In the genomic region with DNA sequence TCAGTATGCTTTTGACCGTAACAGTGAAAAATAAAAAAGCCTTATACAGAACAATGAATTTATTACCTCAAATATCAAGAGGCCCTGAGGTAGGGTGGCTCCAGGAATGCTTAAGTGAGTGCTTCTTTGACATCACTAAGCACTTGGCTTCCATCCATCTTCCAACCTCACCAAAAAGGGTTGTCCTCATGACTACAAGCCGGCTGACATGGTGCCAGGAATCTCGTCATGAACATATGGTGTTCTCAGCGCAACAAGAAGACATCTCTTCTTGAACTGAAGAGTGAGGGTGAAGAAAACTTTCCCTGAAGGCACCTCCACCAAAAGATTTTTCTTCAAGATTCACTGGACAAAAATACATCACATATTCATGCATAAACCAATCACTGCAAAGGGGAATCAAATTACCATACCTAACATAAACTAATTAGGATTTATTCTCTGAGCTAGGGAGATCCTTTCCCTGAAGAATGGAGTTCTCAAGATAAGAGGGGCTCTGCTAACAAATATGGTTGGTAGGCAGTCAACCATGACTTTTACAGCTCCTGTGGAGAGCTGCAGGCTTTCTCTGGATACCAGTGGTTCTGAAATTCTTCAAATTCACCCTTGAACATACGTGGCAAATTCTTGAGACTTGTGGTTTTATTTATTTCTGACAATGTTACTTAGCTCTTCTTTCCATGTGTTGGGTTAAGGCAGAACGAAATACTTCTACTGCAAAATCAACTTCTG, we compare ENCODE assay signal across 20 cellular contexts. TPM values are rescaled to one million over a fixed set of nuclear protein-coding genes. Genes with fewer than 3 reads are reported as not detected.
DNase-seq lines count a peak whose midpoint lies in the region; ATAC-seq and TF ChIP-seq lines count a peak whose summit lies in the region.
"Had no signal": no experiment of that assay in that cellular context is flagged by ENCODE, and none has a peak within 500 bp of the region (broad histone marks: within the 10 kb centered on the region; RNA-seq: fewer than 3 reads in every experiment).

No MANE protein-coding gene starts in this region.

- ATAC-seq in GM18870 (IDR thresholded peaks at IDR 0.05; ENCODE audit: unreplicated experiment), result no peak
- ATAC-seq in GM19023 (IDR thresholded peaks at IDR 0.05; ENCODE audit: unreplicated experiment), result no peak
- no peak for ATAC-seq in right lobe of liver
- ATAC-seq: left ventricle myocardium superior, Panc1 had no signal

- no peaks in the 10 kb centered on the region for H3K79me2 ChIP-seq in GM23248 (ENCODE audit: insufficient read depth)

- H3K4me2 ChIP-seq in GM23248 (ENCODE audit: unreplicated experiment), result no peak overlapping the region

- peaks cover 14% of the 10 kb centered on the region; the same call in 1 of the 2 replicates for H3K27me3 ChIP-seq in GM23248 (replicated peaks; ENCODE audit: insufficient read depth)
- H3K27me3 ChIP-seq in dorsolateral prefrontal cortex, result peaks cover 0 to 8% (median 0%) of the 10 kb centered on the region in 45 donors
- no peaks in the 10 kb centered on the region for H3K27me3 ChIP-seq in right lobe of liver

- H3K4me3 ChIP-seq in GM23248 (no peak overlapping the region), dorsolateral prefrontal cortex (no peak overlapping the region), right lobe of liver (no peak overlapping the region)

- H3K4me1 ChIP-seq in GM23248 (ENCODE audit: insufficient read depth) (0 out of 2 replicates have a peak, but pooled peaks cover 3% of the 10 kb centered on the region), right lobe of liver (peaks cover 0 to 6% (median 0%) of the 10 kb centered on the region in 4 donors)

- H2AFZ ChIP-seq in GM23248, result no peak overlapping the region

- intact Hi-C loops in dorsolateral prefrontal cortex (cut with DNase I), result no loop called here
- intact Hi-C loops in right lobe of liver (cut with DNase I), result no loop called here

- H3K9me2 ChIP-seq in GM23248 (ENCODE audit: insufficient read depth), result no peaks in the 10 kb centered on the region

- DNase-seq in GM23248, result peak; percentile 82
- DNase-seq in NCI-H446 (lab: John Stamatoyannopoulos, UW), result peak; percentile 82 to 96
- peak in 8 of 10 donors; percentile 14 to 66 (median 42) for DNase-seq in dorsolateral prefrontal cortex
- DNase-seq in renal cortical epithelial cell (ENCODE audit: low read depth), result peak; percentile 65
- no peak for DNase-seq in right lobe of liver
- DNase-seq: activated CD4-positive, alpha-beta T cell treated with anti-CD3 and anti-CD28 coated beads for 1 hour; activated CD8-positive, alpha-beta memory T cell treated with anti-CD3 and anti-CD28 coated beads, Interleukin-2, amount 50 U/mL, for 4 hours; activated naive CD4-positive, alpha-beta T cell treated with anti-CD3 and anti-CD28 coated beads, Interleukin-2, amount 10 ng/mL, durations not matched to agents 7 days and 5 days; CD4-positive, CD25-positive, alpha-beta regulatory T cell; central memory CD4-positive, alpha-beta T cell; hippocampal formation; left ventricle myocardium superior; naive B cell; NCI-H1105; NCI-H510A treated with DMSO at 0.1 percent for 48 hours; retina; stimulated activated CD4-positive, alpha-beta T cell treated with anti-CD3 and anti-CD28 coated beads, Interleukin-2, amount 100 ng/mL, for 48 hours had no signal

- no peak overlapping the region for H3K9ac ChIP-seq in GM23248

- H3K9me3 ChIP-seq in GM23248 (ENCODE audit: low read depth) (no peaks in the 10 kb centered on the region), right lobe of liver (no peaks in the 10 kb centered on the region)

- no peak for TF ChIP-seq CTCF in dorsolateral prefrontal cortex (IDR thresholded peaks at IDR 0.05 in 54 of 56, conservative IDR thresholded peaks at IDR 0.05 in 2 of 56; ENCODE audit: low read depth in 1 of 56, partially characterized antibody in 56 of 56)
- TF ChIP-seq CTCF in right lobe of liver (IDR thresholded peaks at IDR 0.05), result no peak

- no peaks in the 10 kb centered on the region for H4K20me1 ChIP-seq in GM23248 (ENCODE audit: insufficient read depth)

- no peak for TF ChIP-seq POLR2A in right lobe of liver (IDR thresholded peaks at IDR 0.05)

- 0 out of 2 replicates have a peak, but pooled peaks cover 6% of the 10 kb centered on the region for H3F3A ChIP-seq in GM23248 (ENCODE audit: insufficient read depth)

- H3K36me3 ChIP-seq in GM23248 (ENCODE audit: low read depth) (no peaks in the 10 kb centered on the region), right lobe of liver (peaks cover 0 to 50% (median 12%) of the 10 kb centered on the region in 4 donors)

- WGBS in GM23248 (ENCODE audit: low coverage in 1 of 2, low lambda C conversion rate in 2 of 2, missing lambda C conversion rate in 2 of 2), 2 experiments, result 29 to 30% methylated on average over 6 of the region's 6 CpGs
- 74% methylated on average over 6 of the region's 6 CpGs for WGBS in right lobe of liver (ENCODE audit: insufficient coverage, low coverage, low lambda C conversion rate, missing lambda C conversion rate)

- in situ Hi-C loops in GM23248 (cut with MboI), result no loop called here

- H3K27ac ChIP-seq in GM23248 (no peak overlapping the region), dorsolateral prefrontal cortex (no peak overlapping the region), right lobe of liver (no peak overlapping the region)

RNA-seq across cellular contexts. Expression of gene AGXT2, which starts 49.5 kb away (rescaled TPM):
- not detected in 2 replicates for total RNA-seq in GM23248 (2014; rRNA removed; shearing (Covaris generic))
- polyA plus RNA-seq in GM23248 (2016; fragmentation: Nextera tagmentation; extraction: Ambion mirVana), result not detected in 2 replicates
- total RNA-seq in dorsolateral prefrontal cortex (not detected), renal cortical epithelial cell (0.20 TPM in 1 of 2 replicates, not detected in the other), right lobe of liver (10 to 100 TPM; 24.7 to 88.2 (median 55.8) TPM)
- total RNA-seq: CD4-positive, CD25-positive, alpha-beta regulatory T cell; left ventricle myocardium superior had no signal
- polyA plus RNA-seq: CD4-positive, CD25-positive, alpha-beta regulatory T cell had no signal

Comparison
In these comparisons a context has a peak if more than half of its experiments do, and no peak if none do; other contexts are left out.
1. DNase-seq: peak in GM23248 (single experiment), NCI-H446 (2 of 2), dorsolateral prefrontal cortex (8 of 10) and renal cortical epithelial cell (single experiment); none in right lobe of liver (0 of 3).
2. RNA of gene AGXT2, which starts 49.5 kb away (total RNA-seq): 24.7 to 88.2 TPM in right lobe of liver; 0.20 TPM in renal cortical epithelial cell, not detected in GM23248 and not detected in dorsolateral prefrontal cortex; every median in the first group is over 10 times any median in the second.